ENCODE assay signal across 14 cellular contexts in the genomic region with DNA sequence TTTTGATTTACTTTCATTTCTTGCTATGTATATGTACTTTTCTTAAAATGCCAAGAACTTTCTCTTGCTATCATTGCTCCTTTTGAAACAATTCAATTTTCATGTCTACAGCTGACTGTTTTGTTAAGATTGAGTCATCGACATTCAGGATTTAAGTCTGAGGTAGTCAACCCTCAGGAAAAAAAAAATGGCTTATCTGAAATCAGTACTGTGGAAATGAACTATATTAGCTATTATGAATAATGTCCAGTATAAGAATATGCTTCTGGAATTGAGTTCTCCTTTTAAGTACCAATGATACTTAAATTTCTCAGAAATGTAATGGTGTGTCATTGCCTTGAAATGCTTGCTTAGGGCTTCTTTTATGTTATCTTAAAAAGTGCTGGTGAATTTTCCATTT. TPM values are rescaled to one million over a fixed set of nuclear protein-coding genes. Genes with fewer than 3 reads are reported as not detected.
A peak's percentile ranks its signal among the peaks of the same experiment; 100 is the strongest.
DNase-seq lines count a peak whose midpoint lies in the region; ATAC-seq and TF ChIP-seq lines count a peak whose summit lies in the region.
"Had no signal": no experiment of that assay in that cellular context is flagged by ENCODE, and none has a peak within 500 bp of the region (broad histone marks: within the 10 kb centered on the region; RNA-seq: fewer than 3 reads in every experiment).

No MANE protein-coding gene starts in this region.

- no peaks in the 10 kb centered on the region for H3K36me3 ChIP-seq in SK-N-MC (ENCODE audit: insufficient read depth, low read length)
- no peaks in the 10 kb centered on the region for H3K36me3 ChIP-seq in A673 (ENCODE audit: insufficient read depth, low read length, poor library complexity, severe bottlenecking)

- no peak for ATAC-seq in GM21717 (IDR thresholded peaks at IDR 0.05; ENCODE audit: unreplicated experiment)

- intact Hi-C loops in dendritic cell treated with granulocyte-macrophage colony-stimulating factor and Interleukin-4, amounts not matched to agents 40 ng/mL and 50 ng/mL, for 4 days (cut with micrococcal nuclease) = loop anchor here (2.0 kb wide), 1 partner anchor 35 kb away; no protein-coding TSS in a partner anchor
- intact Hi-C loops in A673 (cut with micrococcal nuclease; ENCODE audit: unreplicated experiment) = no loop called here

- no TSS peak for BruUV-seq in A673 (replicated peaks; lab: Mats Ljungman, UMichigan)

- H3K4me1 Mint-ChIP-seq in T-helper 2 cell treated with Interferon-gamma antibody and Interleukin-4, amounts not matched to agents 5 μg/mL and 100 μg/mL, for 36 hours (ENCODE audit: low read depth) = peaks cover 61% of the 10 kb centered on the region
- peaks cover 66% of the 10 kb centered on the region for H3K4me1 Mint-ChIP-seq in dendritic cell treated with granulocyte-macrophage colony-stimulating factor and Interleukin-4, amounts not matched to agents 40 ng/mL and 50 ng/mL, for 4 days (ENCODE audit: low read depth)
- peaks cover 58% of the 10 kb centered on the region for H3K4me1 Mint-ChIP-seq in osteocyte (ENCODE audit: unreplicated experiment)

- no peaks in the 10 kb centered on the region for H3K27me3 ChIP-seq in A673 (replicated peaks; ENCODE audit: insufficient read depth, low read depth, low read length, poor library complexity)

- DNase-seq in T-helper 2 cell treated with Interferon-gamma antibody and Interleukin-4, amounts not matched to agents 5 μg/mL and 100 μg/mL, for 36 hours (ENCODE audit: low spot score) = no peak
- DNase-seq in T-helper 2 cell (no peak), SK-N-MC (ENCODE audit: low read depth, low spot score) (no peak), osteocyte (ENCODE audit: extremely low spot score, unreplicated experiment) (no peak), A673 (ENCODE audit: low spot score) (no peak), GM19238 (ENCODE audit: insufficient read length, low spot score) (no peak)
- DNase-seq: 8988T; activated gamma-delta T cell treated with Interleukin-2 at 50 U/mL for 16 hours; DND-41; effector CD4-positive, alpha-beta T cell; NCI-H1694; stimulated activated CD8-positive, alpha-beta memory T cell treated with anti-CD3 and anti-CD28 coated beads, Interleukin-4, amount 100 ng/mL, for 48 hours had no signal

- peaks cover 26% of the 10 kb centered on the region for H3K4me1 ChIP-seq in A673 (ENCODE audit: insufficient read depth, low read length, poor library complexity, severe bottlenecking)

- H3K27me3 Mint-ChIP-seq in T-helper 2 cell treated with Interferon-gamma antibody and Interleukin-4, amounts not matched to agents 5 μg/mL and 100 μg/mL, for 36 hours (ENCODE audit: low read depth) = no peaks in the 10 kb centered on the region
- H3K27me3 Mint-ChIP-seq in dendritic cell treated with granulocyte-macrophage colony-stimulating factor and Interleukin-4, amounts not matched to agents 40 ng/mL and 50 ng/mL, for 4 days = no peaks in the 10 kb centered on the region
- no peaks in the 10 kb centered on the region for H3K27me3 Mint-ChIP-seq in osteocyte (ENCODE audit: unreplicated experiment)

- no peak for TF ChIP-seq CTCF in osteocyte (IDR thresholded peaks at IDR 0.05)
- no peak for TF ChIP-seq CTCF in A673 (conservative IDR thresholded peaks at IDR 0.05; ENCODE audit: low read depth, low read length)

- no peak overlapping the region for H3K9ac ChIP-seq in SK-N-MC (ENCODE audit: insufficient read length)

- H3K4me3 ChIP-seq in SK-N-MC (no peak overlapping the region), A673 (ENCODE audit: low read depth, low read length, poor library complexity, severe bottlenecking) (no peak overlapping the region)

- peak overlapping the region; percentile 47; the same call in 1 of the 2 replicates for H3K27ac ChIP-seq in SK-N-MC
- no peak overlapping the region for H3K27ac ChIP-seq in A673 (ENCODE audit: low read depth, low read length, poor library complexity, severe bottlenecking)

- CTCF ChIA-PET in A673 (lab: Charles Lee) = no interaction called here

- no peak overlapping the region for H3K4me3 Mint-ChIP-seq in T-helper 2 cell treated with Interferon-gamma antibody and Interleukin-4, amounts not matched to agents 5 μg/mL and 100 μg/mL, for 36 hours
- H3K4me3 Mint-ChIP-seq in dendritic cell treated with granulocyte-macrophage colony-stimulating factor and Interleukin-4, amounts not matched to agents 40 ng/mL and 50 ng/mL, for 4 days = no peak overlapping the region
- H3K4me3 Mint-ChIP-seq in osteocyte (ENCODE audit: unreplicated experiment) = peak overlapping the region; percentile 0

- POLR2A ChIA-PET in A673 (lab: Charles Lee; ENCODE audit: low non-redundant PET) = no interaction called here

- H3K9me3 Mint-ChIP-seq in T-helper 2 cell treated with Interferon-gamma antibody and Interleukin-4, amounts not matched to agents 5 μg/mL and 100 μg/mL, for 36 hours = no peaks in the 10 kb centered on the region
- H3K9me3 Mint-ChIP-seq in dendritic cell treated with granulocyte-macrophage colony-stimulating factor and Interleukin-4, amounts not matched to agents 40 ng/mL and 50 ng/mL, for 4 days = no peaks in the 10 kb centered on the region
- no peaks in the 10 kb centered on the region for H3K9me3 Mint-ChIP-seq in osteocyte (ENCODE audit: unreplicated experiment)

- H3K36me3 Mint-ChIP-seq in T-helper 2 cell treated with Interferon-gamma antibody and Interleukin-4, amounts not matched to agents 5 μg/mL and 100 μg/mL, for 36 hours (ENCODE audit: low read depth) = peaks cover 61% of the 10 kb centered on the region
- H3K36me3 Mint-ChIP-seq in dendritic cell treated with granulocyte-macrophage colony-stimulating factor and Interleukin-4, amounts not matched to agents 40 ng/mL and 50 ng/mL, for 4 days (ENCODE audit: low read depth) = peaks cover 52% of the 10 kb centered on the region
- peaks cover 9% of the 10 kb centered on the region for H3K36me3 Mint-ChIP-seq in osteocyte (ENCODE audit: unreplicated experiment)

- H3K27ac Mint-ChIP-seq in T-helper 2 cell treated with Interferon-gamma antibody and Interleukin-4, amounts not matched to agents 5 μg/mL and 100 μg/mL, for 36 hours = peak overlapping the region; percentile 69
- peak overlapping the region; percentile 75 for H3K27ac Mint-ChIP-seq in dendritic cell treated with granulocyte-macrophage colony-stimulating factor and Interleukin-4, amounts not matched to agents 40 ng/mL and 50 ng/mL, for 4 days
- H3K27ac Mint-ChIP-seq in osteocyte (ENCODE audit: unreplicated experiment) = peak overlapping the region; percentile 80

- H3K9me3 ChIP-seq in SK-N-MC (ENCODE audit: low read depth, low read length) = no peaks in the 10 kb centered on the region
- no peaks in the 10 kb centered on the region for H3K9me3 ChIP-seq in A673 (ENCODE audit: low read depth, low read length, poor library complexity, severe bottlenecking)

RNA-seq across cellular contexts. Expression of gene TNFAIP8, which starts 37.9 kb away (rescaled TPM):
- 13.3 and 14.0 TPM in 2 replicates for total RNA-seq in osteocyte
- total RNA-seq in A673 (2021) = 6.3 and 6.8 TPM in 2 replicates

RNA-seq across cellular contexts. Expression of gene HSD17B4, which starts 58.6 kb away (rescaled TPM):
- 100 and 127 TPM in 2 replicates for total RNA-seq in osteocyte
- 140 and 151 TPM in 2 replicates for total RNA-seq in A673 (2021)
